9 cellular contexts compared by ENCODE assay signal in the genomic region with DNA sequence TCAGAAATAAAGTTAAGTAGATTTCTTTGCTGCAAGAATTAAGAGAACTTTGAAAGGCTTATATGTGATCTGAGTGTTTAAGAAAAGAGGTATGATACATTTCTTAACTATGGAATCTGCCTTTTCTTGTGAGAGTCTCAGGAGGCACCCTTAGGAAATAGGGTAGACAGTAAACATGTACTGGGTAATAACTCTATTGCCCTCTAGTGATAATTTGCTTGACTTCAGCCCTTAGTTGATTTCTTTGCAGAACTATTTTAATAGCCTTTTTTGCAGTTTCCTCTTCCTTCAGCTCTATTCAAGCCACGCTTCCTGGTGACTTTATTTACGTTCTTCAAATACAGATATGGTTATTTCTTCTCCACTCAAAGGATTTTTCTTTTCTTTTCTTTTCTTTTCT. TPM values are rescaled to one million over a fixed set of nuclear protein-coding genes. Genes with fewer than 3 reads are reported as not detected.
DNase-seq lines count a peak whose midpoint lies in the region; ATAC-seq and TF ChIP-seq lines count a peak whose summit lies in the region.
"Had no signal": no experiment of that assay in that cellular context is flagged by ENCODE, and none has a peak within 500 bp of the region (broad histone marks: within the 10 kb centered on the region; RNA-seq: fewer than 3 reads in every experiment).

No MANE protein-coding gene starts in this region.

- H3K4me1 Mint-ChIP-seq in endodermal cell, result no peaks in the 10 kb centered on the region

- no peaks in the 10 kb centered on the region for H3K36me3 ChIP-seq in endodermal cell (ENCODE audit: control insufficient read depth, insufficient read depth, low read length)
- H3K36me3 ChIP-seq in ovary, result no peaks in the 10 kb centered on the region
- H3K36me3 ChIP-seq: upper lobe of left lung had no signal

- H3K4me3 ChIP-seq in endodermal cell (ENCODE audit: low read length) (no peak overlapping the region), ovary (no peak overlapping the region)
- H3K4me3 ChIP-seq: upper lobe of left lung had no signal

- TF ChIP-seq CTCF in GM12874 (IDR thresholded peaks at IDR 0.05; ENCODE audit: insufficient read depth, low read depth, low read length) (peak; percentile 33; the same call in 1 of the 2 replicates), endodermal cell (conservative IDR thresholded peaks at IDR 0.05) (peak; percentile 62), ovary (IDR thresholded peaks at IDR 0.05) (peak in 2 of 3 donors; percentile 27 to 46)

- H3K4me3 Mint-ChIP-seq in endodermal cell, result no peak overlapping the region

- H3K27me3 ChIP-seq in endodermal cell (ENCODE audit: control insufficient read depth, insufficient read depth, low read length, poor library complexity, severe bottlenecking), result no peaks in the 10 kb centered on the region
- H3K27me3 ChIP-seq in ovary, result no peaks in the 10 kb centered on the region
- H3K27me3 ChIP-seq: upper lobe of left lung had no signal

- H3K27ac ChIP-seq in endodermal cell (ENCODE audit: low read depth, low read length) (no peak overlapping the region), ovary (no peak overlapping the region)
- H3K27ac ChIP-seq: upper lobe of left lung had no signal

- H3K36me3 Mint-ChIP-seq in endodermal cell (ENCODE audit: low read depth), result no peaks in the 10 kb centered on the region

- intact Hi-C loops in ovary (cut with DNase I), result loop anchor here in 1 of 4 donors (10.0 kb wide), 1 partner anchor 110 kb away; no protein-coding TSS in a partner anchor

- no peak overlapping the region for H3K9ac ChIP-seq in endodermal cell (ENCODE audit: extremely low read depth, low read length, poor library complexity, severe bottlenecking)

- no peak overlapping the region for H3K27ac Mint-ChIP-seq in endodermal cell

- ATAC-seq in HG02938 (IDR thresholded peaks at IDR 0.05; ENCODE audit: unreplicated experiment) (no peak), HG02884 (IDR thresholded peaks at IDR 0.05; ENCODE audit: unreplicated experiment) (no peak), HG03175 (IDR thresholded peaks at IDR 0.05; ENCODE audit: unreplicated experiment) (no peak)

- H3K4me1 ChIP-seq in endodermal cell (ENCODE audit: control insufficient read depth, insufficient read depth, low read length), result no peaks in the 10 kb centered on the region
- H3K4me1 ChIP-seq in ovary (ENCODE audit: insufficient read depth), result no peaks in the 10 kb centered on the region
- H3K4me1 ChIP-seq: upper lobe of left lung had no signal

- WGBS in endodermal cell (ENCODE audit: insufficient coverage in 1 of 2, insufficient read length in 1 of 2), 2 experiments, result 86 to 88% methylated on average over 2 of the region's 2 CpGs
- 11 to 13% (median 12%) methylated on average over 2 of the region's 2 CpGs for WGBS in ovary, 3 donors

- H3K9me3 ChIP-seq in endodermal cell (ENCODE audit: control insufficient read depth, low read length), result peaks cover 5% of the 10 kb centered on the region
- H3K9me3 ChIP-seq in ovary, result no peaks in the 10 kb centered on the region
- H3K9me3 ChIP-seq: upper lobe of left lung had no signal

- H3K27me3 Mint-ChIP-seq in endodermal cell (ENCODE audit: insufficient read depth), result peaks cover 2% of the 10 kb centered on the region

- no peak for TF ChIP-seq POLR2A in ovary (IDR thresholded peaks at IDR 0.05)

- H3K9me3 Mint-ChIP-seq in endodermal cell, result peaks cover 8% of the 10 kb centered on the region

- no peak for TF ChIP-seq EP300 in ovary (IDR thresholded peaks at IDR 0.05)

- DNase-seq in NCI-H748 (lab: John Stamatoyannopoulos, UW; ENCODE audit: unreplicated experiment) (peak; percentile 14), endodermal cell (no peak), ovary (no peak)
- DNase-seq in activated naive CD4-positive, alpha-beta T cell (lab: John Stamatoyannopoulos, UW), result no peak
- DNase-seq: upper lobe of left lung had no signal

RNA-seq across cellular contexts. Expression of a gene that starts 37.0 kb away (rescaled TPM):
- total RNA-seq in endodermal cell (under 1 TPM in 1 of 2 donors, not detected in 1; 0.31 TPM), ovary (10 to 100 TPM in 1 of 7 donors, 1 to 10 TPM in 2, under 1 TPM in 2, not detected in 2; 0.24 to 12.5 (median 1.6) TPM)
- polyA plus RNA-seq in endodermal cell (2013, experiment 1 of 2), result 1.6 TPM
- 1.6 TPM for polyA plus RNA-seq in endodermal cell (2013, experiment 2 of 2)
- polyA plus RNA-seq in ovary, result 1 to 10 TPM in 1 of 2 donors, under 1 TPM in 1; 0.13 to 1.1 TPM

RNA-seq across cellular contexts. Expression of a gene that starts 49.1 kb away (rescaled TPM):
- total RNA-seq in endodermal cell (10 to 100 TPM; 49.1 to 53.9 TPM), ovary (100 to 1,000 TPM in 3 of 7 donors, 10 to 100 TPM in 4; 59.5 to 141 (median 98.1) TPM)
- 54.2 TPM for polyA plus RNA-seq in endodermal cell (2013, experiment 1 of 2)
- polyA plus RNA-seq in endodermal cell (2013, experiment 2 of 2), result 53.8 TPM
- polyA plus RNA-seq in ovary, result 100 to 1,000 TPM in 1 of 2 donors, 10 to 100 TPM in 1; 77.2 to 129 TPM
